In genomic region chr19:38734426-38735256, GRCh38 we compare ENCODE assay signal across 8 cellular contexts. TPM values are rescaled to one million over a fixed set of nuclear protein-coding genes. Genes with fewer than 3 reads are reported as not detected.
DNase-seq lines count a peak whose midpoint lies in the region; ATAC-seq and TF ChIP-seq lines count a peak whose summit lies in the region.

No MANE protein-coding gene starts in this region.

- H3K4me1 ChIP-seq in OCI-LY1 (ENCODE audit: insufficient read depth, low read length, severe bottlenecking) (peaks cover 26% of the 10 kb centered on the region), left lung (peaks cover 0 to 48% of the 10 kb centered on the region in 2 donors), thyroid gland (peaks cover 17 to 33% of the 10 kb centered on the region in 2 donors)

- H3K27ac ChIP-seq in OCI-LY1 (ENCODE audit: low read depth, low read length, poor library complexity, severe bottlenecking), result peak overlapping the region; percentile 68
- peak overlapping the region; percentile 37 to 70 for H3K27ac ChIP-seq in left lung
- H3K27ac ChIP-seq in thyroid gland, result peak overlapping the region; percentile 8 to 65 (median 51)

- peak overlapping the region; percentile 88 for H3K4me2 ChIP-seq in OCI-LY1 (ENCODE audit: low read length)

- H3K36me3 ChIP-seq in OCI-LY1 (ENCODE audit: insufficient read depth, low read length) (peaks cover 18% of the 10 kb centered on the region), left lung (peaks cover 0 to 26% of the 10 kb centered on the region in 2 donors), thyroid gland (peaks cover 10 to 12% of the 10 kb centered on the region in 2 donors)

- H3K79me2 ChIP-seq in OCI-LY1 (ENCODE audit: insufficient read depth, low read length), result no peaks in the 10 kb centered on the region

- peak; percentile 1 for ATAC-seq in left lung

- no peaks in the 10 kb centered on the region for H3K9me2 ChIP-seq in OCI-LY1 (ENCODE audit: low read depth, low read length)

- intact Hi-C loops in left lung (cut with DNase I), result no loop called here
- intact Hi-C loops in thyroid gland (cut with DNase I), result loop anchor here (5.0 kb wide), 1 partner anchor 87 kb away; the partner anchor contains the start of gene ACTN4

- TF ChIP-seq CTCF in OCI-LY1 (IDR thresholded peaks at IDR 0.05; ENCODE audit: low read length) (no peak), left lung (IDR thresholded peaks at IDR 0.05) (no peak), thyroid gland (IDR thresholded peaks at IDR 0.05) (no peak)

- H4K20me1 ChIP-seq in OCI-LY1 (ENCODE audit: insufficient read depth, low read length), result no peaks in the 10 kb centered on the region

- H3K4me3 ChIP-seq in OCI-LY1 (ENCODE audit: low read depth, low read length, poor library complexity, severe bottlenecking) (peak overlapping the region; percentile 63), left lung (no peak overlapping the region), thyroid gland (replicated peaks in 1 of 3) (no peak overlapping the region)

- no peak overlapping the region for H2AFZ ChIP-seq in OCI-LY1 (ENCODE audit: low read length)

- 38 to 62% methylated on average over 2 to 5 of the region's 13 CpGs for WGBS in thyroid gland, 2 donors

- H3F3A ChIP-seq in OCI-LY1 (ENCODE audit: insufficient read depth, low read length), result no peaks in the 10 kb centered on the region

- H3K9me3 ChIP-seq in OCI-LY1 (ENCODE audit: low read length) (no peaks in the 10 kb centered on the region), left lung (no peaks in the 10 kb centered on the region), thyroid gland (no peaks in the 10 kb centered on the region)

- DNase-seq in NCI-H510A treated with DMSO at 0.1 percent for 48 hours (lab: John Stamatoyannopoulos, UW) (peak; percentile 4), NCI-H510A (lab: John Stamatoyannopoulos, UW) (no peak), astrocyte of the hippocampus (ENCODE audit: low read depth, low spot score) (peak; percentile 44), left lung (peak in 1 of 2 donors; percentile 33), thyroid gland (no peak), inferior parietal cortex (ENCODE audit: extremely low spot score) (no peak), amygdala (lab: John Stamatoyannopoulos, UW) (no peak)

- no peak for TF ChIP-seq POLR2A in thyroid gland (IDR thresholded peaks at IDR 0.05)

- H3K27me3 ChIP-seq in OCI-LY1 (ENCODE audit: insufficient read depth, low read length) (no peaks in the 10 kb centered on the region), left lung (peaks cover 0 to 20% of the 10 kb centered on the region in 2 donors), thyroid gland (no peaks in the 10 kb centered on the region)

- peak overlapping the region; percentile 65 for H3K9ac ChIP-seq in OCI-LY1 (ENCODE audit: low read length)

RNA-seq across cellular contexts. Expression of gene CAPN12, which starts 9.6 kb away (rescaled TPM):
- 1 to 10 TPM; 1.7 to 4.5 TPM for total RNA-seq in left lung
- total RNA-seq in thyroid gland, result 1 to 10 TPM in 2 of 4 donors, not detected in 2; 1.6 to 2.0 TPM

RNA-seq across cellular contexts. Expression of gene LGALS7, which starts 38.7 kb away (rescaled TPM):
- total RNA-seq in left lung (1 to 10 TPM in 1 of 2 donors, not detected in 1; 1.4 TPM), thyroid gland (not detected)

RNA-seq across cellular contexts. Expression of gene LGALS7B, which starts 54.4 kb away (rescaled TPM):
- total RNA-seq in left lung, result not detected
- total RNA-seq in thyroid gland, result not detected

Comparison
In these comparisons a context has a peak if more than half of its experiments do, and no peak if none do; other contexts are left out.
1. DNase-seq: peak in NCI-H510A treated with DMSO at 0.1 percent for 48 hours (single experiment) and astrocyte of the hippocampus (single experiment); none in NCI-H510A (single experiment), thyroid gland (0 of 2), inferior parietal cortex (single experiment) and amygdala (0 of 56).
2. Peak in every context shown above with its lines, with median percentiles within 50 percentile points of each other: H3K27ac ChIP-seq.